19 cellular contexts compared by ENCODE assay signal in genomic region chr1:62142550-62142949, GRCh38. TPM values are rescaled to one million over a fixed set of nuclear protein-coding genes. Genes with fewer than 3 reads are reported as not detected.
DNase-seq lines count a peak whose midpoint lies in the region; ATAC-seq and TF ChIP-seq lines count a peak whose summit lies in the region.
"Had no signal": no experiment of that assay in that cellular context is flagged by ENCODE, and none has a peak within 500 bp of the region (broad histone marks: within the 10 kb centered on the region; RNA-seq: fewer than 3 reads in every experiment).

No MANE protein-coding gene starts in this region.

- H3K4me1 ChIP-seq in RWPE2 (ENCODE audit: insufficient read depth, poor library complexity, severe bottlenecking) (no peaks in the 10 kb centered on the region), neuronal stem cell (ENCODE audit: control insufficient read depth in 2 of 2, insufficient read depth in 1 of 2, low read depth in 1 of 2, low read length in 2 of 2) (peaks cover 0 to 11% of the 10 kb centered on the region in 2 donors)
- H3K4me1 ChIP-seq: lower lobe of right lung, pancreas, suprapubic skin had no signal

- H2BK15ac ChIP-seq in neuronal stem cell (ENCODE audit: low read length): no peak overlapping the region

- TF ChIP-seq CTCF in RWPE2 (IDR thresholded peaks at IDR 0.05; ENCODE audit: poor library complexity, severe bottlenecking): no peak

- no peak overlapping the region for H3K4ac ChIP-seq in neuronal stem cell (ENCODE audit: low read length)

- ATAC-seq in RWPE2 (ENCODE audit: low read depth): peak; percentile 36; the same call in 1 of the 3 replicates
- ATAC-seq: pancreas, PC-3 had no signal

- H3K27ac ChIP-seq in RWPE2 (ENCODE audit: poor library complexity, severe bottlenecking) (no peak overlapping the region), neuronal stem cell (replicated peaks; ENCODE audit: low read length) (no peak overlapping the region)
- H3K27ac ChIP-seq: BLaER1, lower lobe of right lung, pancreas, suprapubic skin had no signal

- DNase-seq in EL (peak; percentile 42), RWPE2 (ENCODE audit: low spot score) (no peak), glomerular visceral epithelial cell (ENCODE audit: extremely low spot score) (peak; percentile 36), neuronal stem cell (ENCODE audit: low spot score) (peak; percentile 15), RKO (ENCODE audit: low spot score) (no peak), hypothalamus (lab: John Stamatoyannopoulos, UW) (no peak), NOMO-1 treated with dmso at 0.1 percent for 144 hours (lab: John Stamatoyannopoulos, UW; ENCODE audit: unreplicated experiment) (no peak)
- DNase-seq in stimulated activated CD4-positive, alpha-beta T cell treated with anti-CD3 and anti-CD28 coated beads, Interleukin-2, amount 100 ng/mL, for 48 hours: no peak
- DNase-seq: activated CD4-positive, alpha-beta T cell treated with anti-CD3 and anti-CD28 coated beads, Interleukin-2, amount 50 U/mL, for 4 hours; activated naive CD4-positive, alpha-beta T cell; Calu3; Karpas-422; lower lobe of right lung; NCI-H1105 treated with DMSO at 0.1 percent for 48 hours; NCI-H526; pancreas; PC-3 had no signal

- H3K27me3 ChIP-seq in RWPE2 (ENCODE audit: insufficient read depth, poor library complexity, severe bottlenecking) (no peaks in the 10 kb centered on the region), neuronal stem cell (ENCODE audit: control insufficient read depth in 3 of 3, insufficient read depth in 3 of 3, low read depth in 1 of 3, low read length in 3 of 3) (no peaks in the 10 kb centered on the region)
- H3K27me3 ChIP-seq: BLaER1, pancreas, suprapubic skin had no signal

- no peak overlapping the region for H2AFZ ChIP-seq in neuronal stem cell (ENCODE audit: low read length)

- H2BK12ac ChIP-seq in neuronal stem cell (ENCODE audit: low read length): no peak overlapping the region

- no peak overlapping the region for H3K4me3 ChIP-seq in RWPE2 (ENCODE audit: severe bottlenecking)
- no peak overlapping the region for H3K4me3 ChIP-seq in neuronal stem cell (ENCODE audit: low read length in 2 of 2)
- H3K4me3 ChIP-seq: BLaER1, lower lobe of right lung, pancreas, suprapubic skin had no signal

- H3K4me2 ChIP-seq in neuronal stem cell (ENCODE audit: insufficient read depth, low read length, poor library complexity, severe bottlenecking): no peak overlapping the region
- H3K4me2 ChIP-seq: BLaER1 had no signal

- H3K23ac ChIP-seq in neuronal stem cell (ENCODE audit: low read depth, low read length, poor library complexity): no peak overlapping the region

- H4K91ac ChIP-seq in neuronal stem cell (ENCODE audit: low read depth, low read length, poor library complexity): no peak overlapping the region

- no peak overlapping the region for H2AK5ac ChIP-seq in neuronal stem cell (ENCODE audit: low read depth, low read length)

- H3K9ac ChIP-seq in neuronal stem cell (ENCODE audit: low read depth, low read length, poor library complexity): no peak overlapping the region
- H3K9ac ChIP-seq: BLaER1 had no signal

- H2BK120ac ChIP-seq in neuronal stem cell (ENCODE audit: low read depth, low read length): no peak overlapping the region

- no peaks in the 10 kb centered on the region for H3K9me3 ChIP-seq in RWPE2 (ENCODE audit: severe bottlenecking)
- no peaks in the 10 kb centered on the region for H3K9me3 ChIP-seq in neuronal stem cell (replicated peaks in 1 of 2; ENCODE audit: control insufficient read depth in 2 of 2, insufficient read depth in 1 of 2, low read depth in 1 of 2, low read length in 2 of 2)
- H3K9me3 ChIP-seq: BLaER1, lower lobe of right lung, pancreas, suprapubic skin had no signal

- H4K8ac ChIP-seq in neuronal stem cell (ENCODE audit: low read depth, low read length): no peak overlapping the region

- H2BK5ac ChIP-seq in neuronal stem cell (ENCODE audit: low read length): no peak overlapping the region

- no peak overlapping the region for H3K18ac ChIP-seq in neuronal stem cell (ENCODE audit: low read length)

- H3K36me3 ChIP-seq in RWPE2 (ENCODE audit: low read depth) (0 out of 2 replicates have a peak, but pooled peaks cover 5% of the 10 kb centered on the region), neuronal stem cell (replicated peaks in 1 of 2; ENCODE audit: control insufficient read depth in 2 of 2, insufficient read depth in 2 of 2, low read length in 2 of 2) (peaks cover 0 to 3% of the 10 kb centered on the region in 2 donors)
- H3K36me3 ChIP-seq: BLaER1, lower lobe of right lung, pancreas had no signal

- H3K14ac ChIP-seq in neuronal stem cell (ENCODE audit: low read length): no peak overlapping the region

- H3K79me1 ChIP-seq in neuronal stem cell (ENCODE audit: low read depth, low read length): no peaks in the 10 kb centered on the region

- WGBS in neuronal stem cell (ENCODE audit: extremely low coverage in 2 of 2, insufficient read length in 2 of 2, insufficient replicate concordance in 1 of 2), 2 donors: no CpG with 5 or more reads among the region's 6 CpGs

RNA-seq across cellular contexts. Expression of gene L1TD1, which starts 52.1 kb away (rescaled TPM):
- polyA plus RNA-seq in neuronal stem cell (2013, experiment 1 of 2): 19.1 TPM
- 19.3 TPM for polyA plus RNA-seq in neuronal stem cell (2013, experiment 2 of 2)

Comparison
In these comparisons a context has a peak if more than half of its experiments do, and no peak if none do; other contexts are left out.
1. DNase-seq: peak in EL (single experiment), glomerular visceral epithelial cell (single experiment) and neuronal stem cell (single experiment); none in RWPE2 (single experiment), RKO (single experiment), hypothalamus (0 of 51), NOMO-1 treated with dmso at 0.1 percent for 144 hours (single experiment) and stimulated activated CD4-positive, alpha-beta T cell treated with anti-CD3 and anti-CD28 coated beads, Interleukin-2, amount 100 ng/mL, for 48 hours (0 of 2).